8 cellular contexts compared by ENCODE assay signal in the genomic region with DNA sequence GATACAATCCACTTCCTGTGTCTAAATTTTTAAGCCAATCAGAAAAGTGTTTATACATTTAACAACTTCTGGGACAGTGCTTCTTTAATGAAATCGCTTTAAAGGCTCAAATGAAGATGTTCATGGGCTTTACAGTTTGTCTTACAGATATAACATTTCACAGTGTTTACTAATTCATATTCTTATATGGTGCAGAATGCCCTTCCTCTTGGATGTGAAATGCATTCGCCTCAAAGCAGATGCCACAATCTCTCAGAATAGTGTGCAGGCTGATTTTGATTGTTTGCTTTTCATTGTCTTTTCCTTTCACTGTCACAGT.
DNase-seq lines count a peak whose midpoint lies in the region; ATAC-seq, FAIRE-seq and TF ChIP-seq lines count a peak whose summit lies in the region.

No MANE protein-coding gene starts in this region.

- peak overlapping the region; percentile 31 for H3K9ac ChIP-seq in H9 (ENCODE audit: extremely low read depth, insufficient read length, low read length)
- H3K9ac ChIP-seq in GM12878 (ENCODE audit: control insufficient read depth, insufficient read depth, low read length): no peak overlapping the region; the same call in 1 of the 2 replicates

- peaks cover 9% of the 10 kb centered on the region for H3K23me2 ChIP-seq in H9 (ENCODE audit: insufficient read length, low read depth, low read length, poor library complexity, severe bottlenecking)

- H3K4me3 ChIP-seq in A673 (ENCODE audit: low read depth, low read length, poor library complexity, severe bottlenecking): peak overlapping the region; percentile 74
- peak overlapping the region; percentile 86 for H3K4me3 ChIP-seq in GM12878
- peak overlapping the region; percentile 79 to 87 for H3K4me3 ChIP-seq in muscle layer of duodenum (ENCODE audit: low read depth in 1 of 2, low read length in 2 of 2)

- TF ChIP-seq POLR2A in GM12878 (IDR thresholded peaks at IDR 0.05; ENCODE audit: low read depth, low read length): no peak

- H3K23ac ChIP-seq in H9 (ENCODE audit: insufficient read length, low read depth, low read length): no peak overlapping the region

- peak overlapping the region; percentile 38 for H3K18ac ChIP-seq in H9 (ENCODE audit: insufficient read length, low read depth, low read length)

- no peak for TF ChIP-seq RAD21 in GM12878 (IDR thresholded peaks at IDR 0.05; ENCODE audit: insufficient read depth, low read depth, low read length)

- H3K4ac ChIP-seq in H9 (ENCODE audit: low read depth, low read length): no peak overlapping the region

- no peaks in the 10 kb centered on the region; the same call in 1 of the 2 replicates for H3K27me3 Mint-ChIP-seq in H9 (ENCODE audit: low read depth)

- SMC1A ChIA-PET in GM12878 (lab: Charles Lee; ENCODE audit: uncharacterized antibody, unreplicated experiment): interaction anchor here (1.4 kb wide), 1 partner anchor 25 kb away, joined by 3 read pairs; no protein-coding TSS in a partner anchor

- peaks cover 3% of the 10 kb centered on the region for H3K79me1 ChIP-seq in H9 (ENCODE audit: insufficient read depth, low read depth, low read length, poor library complexity, severe bottlenecking)

- TF ChIP-seq CTCF in A673 (conservative IDR thresholded peaks at IDR 0.05; ENCODE audit: low read depth, low read length) (no peak), H9 (conservative IDR thresholded peaks at IDR 0.05) (no peak), GM12878 (IDR thresholded peaks at IDR 0.05 in 2 of 3, conservative IDR thresholded peaks at IDR 0.05 in 1 of 3; ENCODE audit: control insufficient read depth in 2 of 3, extremely low read depth in 1 of 3, insufficient read depth in 1 of 3, low read depth in 3 of 3, low read length in 3 of 3) (no peak)

- no peak overlapping the region for H3K56ac ChIP-seq in H9 (ENCODE audit: insufficient read length, low read depth, low read length)

- H4K91ac ChIP-seq in H9 (ENCODE audit: insufficient read length, low read depth, low read length): no peak overlapping the region

- H3K79me2 ChIP-seq in H9 (ENCODE audit: insufficient read depth, low read length) (peaks cover 26% of the 10 kb centered on the region; the same call in 1 of the 2 replicates), GM12878 (ENCODE audit: control insufficient read depth, insufficient read depth, low read length) (peaks cover 32% of the 10 kb centered on the region)

- H3K27ac ChIP-seq in A673 (ENCODE audit: low read depth, low read length, poor library complexity, severe bottlenecking) (no peak overlapping the region), H9 (ENCODE audit: insufficient read length, low read depth, low read length) (peak overlapping the region; percentile 73), GM12878 (ENCODE audit: control insufficient read depth, insufficient read depth) (peak overlapping the region; percentile 74), muscle layer of duodenum (ENCODE audit: low read length) (peak overlapping the region; percentile 89)

- H2AFZ ChIP-seq in H9 (ENCODE audit: low read length) (no peak overlapping the region), GM12878 (ENCODE audit: control insufficient read depth, low read depth, low read length) (no peak overlapping the region; the same call in 1 of the 2 replicates)

- H3K27me3 ChIP-seq in A673 (replicated peaks; ENCODE audit: insufficient read depth, low read depth, low read length, poor library complexity) (no peaks in the 10 kb centered on the region), H9 (ENCODE audit: insufficient read depth, low read length) (no peaks in the 10 kb centered on the region), GM12878 (replicated peaks in 1 of 2; ENCODE audit: control insufficient read depth in 2 of 2, insufficient read depth in 2 of 2, low read length in 1 of 2) (no peaks in the 10 kb centered on the region), muscle layer of duodenum (ENCODE audit: low read depth, low read length) (no peaks in the 10 kb centered on the region)

- H2BK15ac ChIP-seq in H9 (ENCODE audit: low read depth, low read length): no peak overlapping the region

- peaks cover 0 to 3% (median 2%) of the 10 kb centered on the region in 3 experiments; a peak in 5 of 7 replicates for H3K36me3 Mint-ChIP-seq in H9 (ENCODE audit: insufficient read depth in 1 of 3, low read depth in 3 of 3)

- H4K20me1 ChIP-seq in H9 (ENCODE audit: control insufficient read depth, insufficient read depth, insufficient read length) (no peaks in the 10 kb centered on the region), GM12878 (ENCODE audit: control insufficient read depth, insufficient read depth) (no peaks in the 10 kb centered on the region)

- in situ Hi-C loops in GM12878 (cut with MboI) (loop anchor here (5.0 kb wide), 1 partner anchor 185 kb away; no protein-coding TSS in a partner anchor), ACHN (cut with HindIII; ENCODE audit: low pct_ligation_motif_present, low pct_unique_long_range_greater_than_20kb, low sequenced_read_pairs) (no loop called here)

- no peak overlapping the region for H2BK12ac ChIP-seq in H9 (ENCODE audit: insufficient read length, low read depth, low read length)

- no peak overlapping the region for H3K14ac ChIP-seq in H9 (ENCODE audit: insufficient read depth, low read length)

- POLR2A ChIA-PET in A673 (lab: Charles Lee; ENCODE audit: low non-redundant PET) (no interaction called here), GM12878 (lab: Charles Lee) (interaction anchor here (0.8 to 1.1 kb wide), 2 partner anchors 9 to 25 kb away, joined by 3 read pairs; no protein-coding TSS in a partner anchor)

- no peaks in the 10 kb centered on the region for H3K9me3 ChIP-seq in A673 (ENCODE audit: low read depth, low read length, poor library complexity, severe bottlenecking)
- no peaks in the 10 kb centered on the region for H3K9me3 ChIP-seq in H9 (ENCODE audit: control insufficient read depth, low read depth, low read length)
- no peaks in the 10 kb centered on the region for H3K9me3 ChIP-seq in GM12878 (replicated peaks; ENCODE audit: control insufficient read depth, insufficient read depth, low read length)
- no peaks in the 10 kb centered on the region for H3K9me3 ChIP-seq in muscle layer of duodenum (ENCODE audit: control insufficient read depth in 1 of 2, low read length in 2 of 2)

- H4K8ac ChIP-seq in H9 (replicated peaks; ENCODE audit: insufficient read length, low read depth, low read length): no peak overlapping the region

- H2BK5ac ChIP-seq in H9 (ENCODE audit: insufficient read length, low read length): no peak overlapping the region

- FAIRE-seq in GM12878 (lab: Jason Lieb, UNC) (no peak), urothelium cell line (lab: Jason Lieb, UNC) (no peak)

- no peak for TF ChIP-seq EP300 in GM12878 (IDR thresholded peaks at IDR 0.05; ENCODE audit: borderline replicate concordance in 1 of 2, control insufficient read depth in 1 of 2, low read depth in 2 of 2, low read length in 2 of 2)

- H3K9me3 Mint-ChIP-seq in H9: no peaks in the 10 kb centered on the region

- no peak overlapping the region for H2BK120ac ChIP-seq in H9 (ENCODE audit: low read depth, low read length, poor library complexity, severe bottlenecking)

- WGBS in H9 (ENCODE audit: extremely low coverage, insufficient read length, low lambda C conversion rate): no CpG with 5 or more reads among the region's 2 CpGs
- WGBS in GM12878 (ENCODE audit: insufficient coverage, insufficient replicate concordance, low lambda C conversion rate, missing lambda C conversion rate): 22% methylated on average over 2 of the region's 2 CpGs

- H3K4me1 Mint-ChIP-seq in H9: peaks cover 78 to 79% of the 10 kb centered on the region in 2 experiments

- H4K5ac ChIP-seq in H9 (ENCODE audit: insufficient read length, low read depth, low read length): no peak overlapping the region

- H2AK5ac ChIP-seq in H9 (ENCODE audit: insufficient read length, low read length): no peak overlapping the region

- H3K4me1 ChIP-seq in A673 (ENCODE audit: insufficient read depth, low read length, poor library complexity, severe bottlenecking): peaks cover 30% of the 10 kb centered on the region
- peaks cover 20% of the 10 kb centered on the region for H3K4me1 ChIP-seq in H9 (ENCODE audit: insufficient read depth, low read length)
- H3K4me1 ChIP-seq in GM12878 (ENCODE audit: control insufficient read depth, insufficient read depth, low read length): peaks cover 49% of the 10 kb centered on the region
- peaks cover 10 to 39% of the 10 kb centered on the region in 2 donors for H3K4me1 ChIP-seq in muscle layer of duodenum (ENCODE audit: control insufficient read depth in 1 of 2, insufficient read depth in 2 of 2, low read length in 2 of 2)

- ATAC-seq in GM12878 (no peak), GM18519 (IDR thresholded peaks at IDR 0.05; ENCODE audit: low FRiP score, unreplicated experiment) (no peak)

- H3K27ac Mint-ChIP-seq in H9: peak overlapping the region; percentile 88 to 92 (median 89); a peak in 5 of 7 replicates

- DNase-seq in A673 (ENCODE audit: low spot score) (no peak), H9 (no peak), GM12878 (ENCODE audit: low read depth, low spot score) (no peak), ACHN (no peak), urothelium cell line (ENCODE audit: low spot score) (no peak)
- DNase-seq in effector CD4-positive, alpha-beta T cell: no peak

- H3T11ph ChIP-seq in H9 (ENCODE audit: low read length): no peak overlapping the region

- BruUV-seq in A673 (replicated peaks; lab: Mats Ljungman, UMichigan) (no TSS peak), GM12878 (replicated peaks; lab: Mats Ljungman, UMichigan) (no TSS peak)

- peak overlapping the region; percentile 82 to 95 for H3K4me3 Mint-ChIP-seq in H9

- intact Hi-C loops in A673 (cut with micrococcal nuclease; ENCODE audit: unreplicated experiment): no loop called here
- intact Hi-C loops in GM12878 (cut with micrococcal nuclease; ENCODE audit: unreplicated experiment): loop anchor here (2.0 to 10.0 kb wide), 5 partner anchors 62 to 442 kb away; no protein-coding TSS in a partner anchor

- no peaks in the 10 kb centered on the region for H3K36me3 ChIP-seq in A673 (ENCODE audit: insufficient read depth, low read length, poor library complexity, severe bottlenecking)
- no peaks in the 10 kb centered on the region for H3K36me3 ChIP-seq in GM12878 (ENCODE audit: control insufficient read depth in 2 of 2, insufficient read depth in 2 of 2, low read length in 1 of 2)
- H3K36me3 ChIP-seq in muscle layer of duodenum (ENCODE audit: control insufficient read depth in 1 of 2, insufficient read depth in 2 of 2, low read length in 2 of 2): no peaks in the 10 kb centered on the region

- RAD21 ChIA-PET in GM12878 (lab: Charles Lee; ENCODE audit: unreplicated experiment): no interaction called here

- CTCF ChIA-PET in A673 (lab: Charles Lee): no interaction called here
- CTCF ChIA-PET in GM12878 (lab: Yijun Ruan, JAX): no interaction called here

- H3K4me2 ChIP-seq in H9 (ENCODE audit: insufficient read depth, insufficient read length, low read length) (peak overlapping the region; percentile 96), GM12878 (ENCODE audit: control insufficient read depth, insufficient read depth) (peak overlapping the region; percentile 100)

- H2BK20ac ChIP-seq in H9 (ENCODE audit: low read depth, low read length, poor library complexity, severe bottlenecking): no peak overlapping the region

TF ChIP-seq in GM12878, 131 proteins besides CTCF, POLR2A, EP300 and RAD21 (continues in another document):
- TF ChIP-seq ETV6 (conservative IDR thresholded peaks at IDR 0.05 in 1 of 2, IDR thresholded peaks at IDR 0.05 in 1 of 2; ENCODE audit: borderline replicate concordance in 1 of 2, low read depth in 1 of 2): no peak
